In the genomic region with DNA sequence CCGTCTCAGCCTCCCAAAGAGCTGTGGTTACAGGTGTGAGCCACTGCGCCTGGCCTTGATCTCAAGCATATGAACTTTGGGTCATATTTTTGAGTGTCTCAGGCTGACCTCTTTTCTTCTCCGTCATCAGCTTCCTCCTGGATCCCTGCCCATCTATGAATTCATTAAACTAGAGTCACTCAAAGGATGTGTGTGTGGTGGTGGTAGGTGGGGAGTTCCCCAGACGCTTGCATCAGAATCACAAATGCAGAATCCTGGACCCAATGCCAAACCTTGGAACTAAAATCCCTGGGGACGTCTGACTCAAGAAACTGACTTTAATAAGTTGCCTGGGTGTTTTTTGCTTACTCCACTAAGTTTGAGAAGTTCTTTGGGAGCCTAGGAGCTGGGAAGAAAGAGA, we compare ENCODE assay signal across 10 cellular contexts. TPM values are rescaled to one million over a fixed set of nuclear protein-coding genes. Genes with fewer than 3 reads are reported as not detected.
DNase-seq lines count a peak whose midpoint lies in the region; ATAC-seq and TF ChIP-seq lines count a peak whose summit lies in the region.
"Had no signal": no experiment of that assay in that cellular context is flagged by ENCODE, and none has a peak within 500 bp of the region (broad histone marks: within the 10 kb centered on the region; RNA-seq: fewer than 3 reads in every experiment).

No MANE protein-coding gene starts in this region.

- no peak overlapping the region for H3K4me3 ChIP-seq in AG10803 (ENCODE audit: low read length)
- no peak overlapping the region for H3K4me3 ChIP-seq in neuronal stem cell (ENCODE audit: low read length in 2 of 2)
- H3K4me3 ChIP-seq: neural progenitor cell had no signal

- no peak for TF ChIP-seq CTCF in AG10803 (conservative IDR thresholded peaks at IDR 0.05; ENCODE audit: low read length)

- H3K9me3 ChIP-seq in neuronal stem cell (replicated peaks in 1 of 2; ENCODE audit: control insufficient read depth in 2 of 2, insufficient read depth in 1 of 2, low read depth in 1 of 2, low read length in 2 of 2) = no peaks in the 10 kb centered on the region

- H2BK12ac ChIP-seq in neuronal stem cell (ENCODE audit: low read length) = no peak overlapping the region

- H3K27me3 ChIP-seq in neuronal stem cell (ENCODE audit: control insufficient read depth in 3 of 3, insufficient read depth in 3 of 3, low read depth in 1 of 3, low read length in 3 of 3) = peaks cover 0 to 15% (median 6%) of the 10 kb centered on the region in 3 experiments

- no peak overlapping the region for H2BK120ac ChIP-seq in neuronal stem cell (ENCODE audit: low read depth, low read length)

- H3K4me2 ChIP-seq in neuronal stem cell (ENCODE audit: insufficient read depth, low read length, poor library complexity, severe bottlenecking) = no peak overlapping the region
- H3K4me2 ChIP-seq: neural progenitor cell had no signal

- no peak overlapping the region for H3K18ac ChIP-seq in neuronal stem cell (ENCODE audit: low read length)

- no peaks in the 10 kb centered on the region for H3K36me3 ChIP-seq in neuronal stem cell (replicated peaks in 1 of 2; ENCODE audit: control insufficient read depth in 2 of 2, insufficient read depth in 2 of 2, low read length in 2 of 2)
- H3K36me3 ChIP-seq: neural progenitor cell had no signal

- H3K4me1 ChIP-seq in neuronal stem cell (ENCODE audit: control insufficient read depth in 2 of 2, insufficient read depth in 1 of 2, low read depth in 1 of 2, low read length in 2 of 2) = peaks cover 0 to 9% of the 10 kb centered on the region in 2 donors

- H2BK15ac ChIP-seq in neuronal stem cell (ENCODE audit: low read length) = peak overlapping the region; percentile 77

- no peak overlapping the region for H4K8ac ChIP-seq in neuronal stem cell (ENCODE audit: low read depth, low read length)

- H3K79me1 ChIP-seq in neuronal stem cell (ENCODE audit: low read depth, low read length) = no peaks in the 10 kb centered on the region

- no peak overlapping the region for H2AFZ ChIP-seq in neuronal stem cell (ENCODE audit: low read length)
- H2AFZ ChIP-seq: neural progenitor cell had no signal

- no peak overlapping the region for H3K14ac ChIP-seq in neuronal stem cell (ENCODE audit: low read length)

- H3K23ac ChIP-seq in neuronal stem cell (ENCODE audit: low read depth, low read length, poor library complexity) = no peak overlapping the region

- no peak overlapping the region for H3K4ac ChIP-seq in neuronal stem cell (ENCODE audit: low read length)

- H4K91ac ChIP-seq in neuronal stem cell (ENCODE audit: low read depth, low read length, poor library complexity) = no peak overlapping the region

- ATAC-seq in GM19351 (IDR thresholded peaks at IDR 0.05; ENCODE audit: unreplicated experiment) = no peak
- no peak for ATAC-seq in GM18511 (IDR thresholded peaks at IDR 0.05; ENCODE audit: unreplicated experiment)

- whole genome bisulfite sequencing in neuronal stem cell (ENCODE audit: extremely low coverage in 2 of 2, insufficient read length in 2 of 2, insufficient replicate concordance in 1 of 2), 2 donors = no CpG with 5 or more reads among the region's 5 CpGs

- H2AK5ac ChIP-seq in neuronal stem cell (ENCODE audit: low read depth, low read length) = no peak overlapping the region

- DNase-seq in AG10803 (ENCODE audit: low read depth) (peak; percentile 88), NCI-H69 (lab: John Stamatoyannopoulos, UW) (peak; percentile 27), dermis blood vessel endothelial cell (peak; percentile 66), neuronal stem cell (ENCODE audit: low spot score) (no peak), NCI-H1436 treated with DMSO at 0.1 percent for 48 hours (lab: John Stamatoyannopoulos, UW) (no peak), NCI-H1092 treated with DMSO at 0.1 percent for 48 hours (lab: John Stamatoyannopoulos, UW) (no peak)
- DNase-seq: NCI-H510A treated with DMSO at 0.1 percent for 48 hours had no signal

- no peak overlapping the region for H3K9ac ChIP-seq in neuronal stem cell (ENCODE audit: low read depth, low read length, poor library complexity)
- H3K9ac ChIP-seq: neural progenitor cell had no signal

- H2BK5ac ChIP-seq in neuronal stem cell (ENCODE audit: low read length) = no peak overlapping the region

- no peak overlapping the region for H3K27ac ChIP-seq in neuronal stem cell (replicated peaks; ENCODE audit: low read length)
- H3K27ac ChIP-seq: neural progenitor cell had no signal

RNA-seq across cellular contexts. Expression of a gene that starts 6.7 kb away (rescaled TPM):
- 1.5 and 4.1 TPM in 2 replicates for total RNA-seq in dermis blood vessel endothelial cell
- polyA plus RNA-seq in neuronal stem cell (2013, experiment 1 of 2) = 9.5 TPM
- 10.3 TPM for polyA plus RNA-seq in neuronal stem cell (2013, experiment 2 of 2)

Comparison
In these comparisons a context has a peak if more than half of its experiments do, and no peak if none do; other contexts are left out.
1. DNase-seq: peak in AG10803 (single experiment), NCI-H69 (single experiment) and dermis blood vessel endothelial cell (single experiment); none in neuronal stem cell (single experiment), NCI-H1436 treated with DMSO at 0.1 percent for 48 hours (single experiment) and NCI-H1092 treated with DMSO at 0.1 percent for 48 hours (single experiment).